ENCODE assay signal across 10 cellular contexts in the genomic region with DNA sequence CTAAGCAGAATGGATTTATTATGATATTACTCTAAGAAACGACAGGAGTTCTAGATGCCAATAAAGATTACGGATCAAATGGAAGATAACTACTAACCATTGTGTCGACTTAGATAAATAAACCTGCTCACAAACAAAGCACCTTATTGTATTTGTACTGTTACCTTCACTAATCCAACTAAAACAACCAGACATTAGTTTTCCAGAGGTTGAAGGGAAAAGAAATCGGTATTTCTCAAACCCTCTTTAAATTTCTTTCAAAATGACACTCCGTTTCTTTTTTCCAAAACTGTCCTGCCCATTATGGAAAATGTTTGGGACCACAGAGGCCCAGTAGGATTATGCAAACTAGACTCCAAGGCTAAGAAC. TPM values are rescaled to one million over a fixed set of nuclear protein-coding genes. Genes with fewer than 3 reads are reported as not detected.
DNase-seq lines count a peak whose midpoint lies in the region; ATAC-seq and TF ChIP-seq lines count a peak whose summit lies in the region.
"Had no signal": no experiment of that assay in that cellular context is flagged by ENCODE, and none has a peak within 500 bp of the region (broad histone marks: within the 10 kb centered on the region; RNA-seq: fewer than 3 reads in every experiment).

No MANE protein-coding gene starts in this region.

- 50 to 71% methylated on average over 1 to 5 of the region's 5 CpGs for WGBS in endodermal cell (ENCODE audit: insufficient coverage in 1 of 2, insufficient read length in 1 of 2), 2 experiments
- WGBS in ovary, 3 donors = 91 to 92% (median 92%) methylated on average over 5 of the region's 5 CpGs

- H3K9ac ChIP-seq in Loucy (ENCODE audit: low read depth, low read length, poor library complexity, severe bottlenecking) = peak overlapping the region; percentile 85
- no peak overlapping the region for H3K9ac ChIP-seq in endodermal cell (ENCODE audit: extremely low read depth, low read length, poor library complexity, severe bottlenecking)

- TF ChIP-seq CTCF in Loucy (conservative IDR thresholded peaks at IDR 0.05; ENCODE audit: low read length) (no peak), endodermal cell (conservative IDR thresholded peaks at IDR 0.05) (no peak), ovary (IDR thresholded peaks at IDR 0.05) (no peak)

- H3K4me3 ChIP-seq in CD8-positive, alpha-beta memory T cell (ENCODE audit: low read length) = peak overlapping the region; percentile 4
- H3K4me3 ChIP-seq in Loucy (ENCODE audit: low read length, poor library complexity, severe bottlenecking) = peak overlapping the region; percentile 87
- H3K4me3 ChIP-seq in endodermal cell (ENCODE audit: low read length) = peak overlapping the region; percentile 89
- H3K4me3 ChIP-seq in ovary = peak overlapping the region; percentile 69

- ATAC-seq in GM18520 (IDR thresholded peaks at IDR 0.05; ENCODE audit: unreplicated experiment) = no peak
- ATAC-seq: Right ventricle myocardium inferior had no signal

- H3F3A ChIP-seq in Loucy (ENCODE audit: low read depth) = peaks cover 3% of the 10 kb centered on the region; the same call in 1 of the 2 replicates

- POLR2A ChIA-PET in CD8-positive, alpha-beta memory T cell (lab: Charles Lee) = no interaction called here

- peaks cover 47% of the 10 kb centered on the region for H4K20me1 ChIP-seq in Loucy (ENCODE audit: insufficient read depth, low read length, poor library complexity, severe bottlenecking)

- H3K27ac Mint-ChIP-seq in CD8-positive, alpha-beta memory T cell = peak overlapping the region; percentile 80 to 94 (median 85)
- no peak overlapping the region for H3K27ac Mint-ChIP-seq in endodermal cell

- H3K27me3 Mint-ChIP-seq in CD8-positive, alpha-beta memory T cell = peaks cover 0 to 9% of the 10 kb centered on the region in 2 donors
- peaks cover 63% of the 10 kb centered on the region for H3K27me3 Mint-ChIP-seq in endodermal cell (ENCODE audit: insufficient read depth)

- peaks cover 72% of the 10 kb centered on the region for H3K79me2 ChIP-seq in Loucy (ENCODE audit: insufficient read depth, low read length)

- H3K9me2 ChIP-seq in Loucy (replicated peaks; ENCODE audit: low read depth, low read length) = no peaks in the 10 kb centered on the region

- H3K36me3 Mint-ChIP-seq in CD8-positive, alpha-beta memory T cell = peaks cover 0 to 33% (median 0%) of the 10 kb centered on the region in 3 donors
- no peaks in the 10 kb centered on the region for H3K36me3 Mint-ChIP-seq in endodermal cell (ENCODE audit: low read depth)

- TF ChIP-seq POLR2A in ovary (IDR thresholded peaks at IDR 0.05) = no peak

- DNase-seq in CD8-positive, alpha-beta memory T cell = no peak
- no peak for DNase-seq in endodermal cell
- DNase-seq in ovary = no peak
- DNase-seq in NCI-H2107 (lab: John Stamatoyannopoulos, UW) = no peak
- DNase-seq in hypothalamus (lab: John Stamatoyannopoulos, UW) = no peak
- no peak for DNase-seq in NCI-H446 (lab: John Stamatoyannopoulos, UW)
- DNase-seq: amniotic stem cell had no signal

- TF ChIP-seq EP300 in ovary (IDR thresholded peaks at IDR 0.05) = no peak

- peak overlapping the region; percentile 80 to 99 (median 93) for H3K4me3 Mint-ChIP-seq in CD8-positive, alpha-beta memory T cell
- peak overlapping the region; percentile 75 for H3K4me3 Mint-ChIP-seq in endodermal cell

- H3K9me3 Mint-ChIP-seq in CD8-positive, alpha-beta memory T cell = no peaks in the 10 kb centered on the region
- no peaks in the 10 kb centered on the region for H3K9me3 Mint-ChIP-seq in endodermal cell

- H3K36me3 ChIP-seq in CD8-positive, alpha-beta memory T cell (ENCODE audit: insufficient read depth, low read length) = no peaks in the 10 kb centered on the region
- H3K36me3 ChIP-seq in Loucy (ENCODE audit: insufficient read depth, low read length) (no peaks in the 10 kb centered on the region), endodermal cell (ENCODE audit: control insufficient read depth, insufficient read depth, low read length) (no peaks in the 10 kb centered on the region), ovary (no peaks in the 10 kb centered on the region)

- intact Hi-C loops in ovary (cut with DNase I) = no loop called here

- CTCF ChIA-PET in CD8-positive, alpha-beta memory T cell (lab: Charles Lee) = no interaction called here

- peaks cover 30% of the 10 kb centered on the region for H3K4me1 ChIP-seq in CD8-positive, alpha-beta memory T cell (ENCODE audit: insufficient read depth, low read length)
- peaks cover 47% of the 10 kb centered on the region for H3K4me1 ChIP-seq in Loucy (ENCODE audit: insufficient read depth, low read length, poor library complexity, severe bottlenecking)
- peaks cover 7% of the 10 kb centered on the region for H3K4me1 ChIP-seq in endodermal cell (ENCODE audit: control insufficient read depth, insufficient read depth, low read length)
- H3K4me1 ChIP-seq in ovary (ENCODE audit: insufficient read depth) = peaks cover 2% of the 10 kb centered on the region

- no peak overlapping the region for H2AFZ ChIP-seq in Loucy (ENCODE audit: low read length)

- peak overlapping the region; percentile 97 for H3K4me2 ChIP-seq in Loucy (ENCODE audit: low read depth, low read length, poor library complexity, severe bottlenecking)

- H3K4me1 Mint-ChIP-seq in CD8-positive, alpha-beta memory T cell = peaks cover 47 to 75% (median 71%) of the 10 kb centered on the region in 3 donors
- H3K4me1 Mint-ChIP-seq in endodermal cell = peaks cover 24% of the 10 kb centered on the region

- no peaks in the 10 kb centered on the region for H3K9me3 ChIP-seq in CD8-positive, alpha-beta memory T cell (ENCODE audit: low read length)
- H3K9me3 ChIP-seq in Loucy (ENCODE audit: insufficient read depth, low read depth, low read length) (no peaks in the 10 kb centered on the region), endodermal cell (ENCODE audit: control insufficient read depth, low read length) (no peaks in the 10 kb centered on the region), ovary (no peaks in the 10 kb centered on the region)

- H3K27me3 ChIP-seq in CD8-positive, alpha-beta memory T cell (ENCODE audit: insufficient read depth, low read length, poor library complexity, severe bottlenecking) = no peaks in the 10 kb centered on the region
- no peaks in the 10 kb centered on the region for H3K27me3 ChIP-seq in Loucy (ENCODE audit: insufficient read depth, low read length, poor library complexity, severe bottlenecking)
- H3K27me3 ChIP-seq in endodermal cell (ENCODE audit: control insufficient read depth, insufficient read depth, low read length, poor library complexity, severe bottlenecking) = peaks cover 15% of the 10 kb centered on the region
- H3K27me3 ChIP-seq in ovary = no peaks in the 10 kb centered on the region

- H3K27ac ChIP-seq in CD8-positive, alpha-beta memory T cell (ENCODE audit: low read depth, low read length) = no peak overlapping the region
- H3K27ac ChIP-seq in endodermal cell (ENCODE audit: low read depth, low read length) (no peak overlapping the region), ovary (no peak overlapping the region)

RNA-seq across cellular contexts. Expression of gene MLLT3, which starts 2.8 kb away (rescaled TPM):
- total RNA-seq in CD8-positive, alpha-beta memory T cell = 10 to 100 TPM; 36.8 to 37.0 TPM
- polyA plus RNA-seq in CD8-positive, alpha-beta memory T cell = 24.6 TPM
- 10 to 100 TPM in 1 of 2 donors, 1 to 10 TPM in 1; 5.5 to 12.2 TPM for total RNA-seq in endodermal cell
- polyA plus RNA-seq in endodermal cell (2013, experiment 1 of 2) = 53.5 TPM
- polyA plus RNA-seq in endodermal cell (2013, experiment 2 of 2) = 49.5 TPM
- total RNA-seq in ovary = 10 to 100 TPM in 6 of 7 donors, 1 to 10 TPM in 1; 8.7 to 15.4 (median 13.8) TPM
- polyA plus RNA-seq in ovary = 10 to 100 TPM; 10.5 to 14.3 TPM

Comparison
In these comparisons a context has a peak if more than half of its experiments do, and no peak if none do; other contexts are left out.
1. H3K4me3 ChIP-seq: peak in every context shown above with its lines; median percentile 89 in endodermal cell; 87 in Loucy; 69 in ovary; 4 in CD8-positive, alpha-beta memory T cell.